Comparison of ENCODE assay signal across 1 cellular context in genomic region chr17:60164164-60164563, GRCh38.
A peak's percentile ranks its signal among the peaks of the same experiment; 100 is the strongest.
TF ChIP-seq lines count a peak whose summit lies in the region.

No MANE protein-coding gene starts in this region.

TF ChIP-seq in K562, 482 proteins besides CTCF, POLR2A, EP300 and RAD21 (continued from another document):
- TF ChIP-seq, protein P1, sequence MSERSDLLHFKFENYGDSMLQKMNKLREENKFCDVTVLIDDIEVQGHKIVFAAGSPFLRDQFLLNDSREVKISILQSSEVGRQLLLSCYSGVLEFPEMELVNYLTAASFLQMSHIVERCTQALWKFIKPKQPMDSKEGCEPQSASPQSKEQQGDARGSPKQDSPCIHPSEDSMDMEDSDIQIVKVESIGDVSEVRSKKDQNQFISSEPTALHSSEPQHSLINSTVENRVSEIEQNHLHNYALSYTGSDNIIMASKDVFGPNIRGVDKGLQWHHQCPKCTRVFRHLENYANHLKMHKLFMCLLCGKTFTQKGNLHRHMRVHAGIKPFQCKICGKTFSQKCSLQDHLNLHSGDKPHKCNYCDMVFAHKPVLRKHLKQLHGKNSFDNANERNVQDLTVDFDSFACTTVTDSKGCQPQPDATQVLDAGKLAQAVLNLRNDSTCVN (CRISPR knock-in tag; IDR thresholded peaks at IDR 0.05), result 0 out of 2 replicates have a peak, but pooled peaks have one; percentile 55
- TF ChIP-seq ZNF717 (CRISPR knock-in tag; IDR thresholded peaks at IDR 0.05), result no peak
- TF ChIP-seq ZNF384 (IDR thresholded peaks at IDR 0.05; ENCODE audit: low read depth, low read length), result no peak
- no peak for TF ChIP-seq MAFG (tag; conservative IDR thresholded peaks at IDR 0.05)
- TF ChIP-seq SMAD2 (IDR thresholded peaks at IDR 0.05; ENCODE audit: low read depth, low read length), result no peak
- TF ChIP-seq, protein P2, sequence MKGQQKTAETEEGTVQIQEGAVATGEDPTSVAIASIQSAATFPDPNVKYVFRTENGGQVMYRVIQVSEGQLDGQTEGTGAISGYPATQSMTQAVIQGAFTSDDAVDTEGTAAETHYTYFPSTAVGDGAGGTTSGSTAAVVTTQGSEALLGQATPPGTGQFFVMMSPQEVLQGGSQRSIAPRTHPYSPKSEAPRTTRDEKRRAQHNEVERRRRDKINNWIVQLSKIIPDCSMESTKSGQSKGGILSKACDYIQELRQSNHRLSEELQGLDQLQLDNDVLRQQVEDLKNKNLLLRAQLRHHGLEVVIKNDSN (CRISPR knock-in tag; IDR thresholded peaks at IDR 0.05), result no peak
- no peak for TF ChIP-seq MCM2 (IDR thresholded peaks at IDR 0.05; ENCODE audit: low read depth)
- TF ChIP-seq SUPT5H (IDR thresholded peaks at IDR 0.05), result no peak
- TF ChIP-seq, protein P3, sequence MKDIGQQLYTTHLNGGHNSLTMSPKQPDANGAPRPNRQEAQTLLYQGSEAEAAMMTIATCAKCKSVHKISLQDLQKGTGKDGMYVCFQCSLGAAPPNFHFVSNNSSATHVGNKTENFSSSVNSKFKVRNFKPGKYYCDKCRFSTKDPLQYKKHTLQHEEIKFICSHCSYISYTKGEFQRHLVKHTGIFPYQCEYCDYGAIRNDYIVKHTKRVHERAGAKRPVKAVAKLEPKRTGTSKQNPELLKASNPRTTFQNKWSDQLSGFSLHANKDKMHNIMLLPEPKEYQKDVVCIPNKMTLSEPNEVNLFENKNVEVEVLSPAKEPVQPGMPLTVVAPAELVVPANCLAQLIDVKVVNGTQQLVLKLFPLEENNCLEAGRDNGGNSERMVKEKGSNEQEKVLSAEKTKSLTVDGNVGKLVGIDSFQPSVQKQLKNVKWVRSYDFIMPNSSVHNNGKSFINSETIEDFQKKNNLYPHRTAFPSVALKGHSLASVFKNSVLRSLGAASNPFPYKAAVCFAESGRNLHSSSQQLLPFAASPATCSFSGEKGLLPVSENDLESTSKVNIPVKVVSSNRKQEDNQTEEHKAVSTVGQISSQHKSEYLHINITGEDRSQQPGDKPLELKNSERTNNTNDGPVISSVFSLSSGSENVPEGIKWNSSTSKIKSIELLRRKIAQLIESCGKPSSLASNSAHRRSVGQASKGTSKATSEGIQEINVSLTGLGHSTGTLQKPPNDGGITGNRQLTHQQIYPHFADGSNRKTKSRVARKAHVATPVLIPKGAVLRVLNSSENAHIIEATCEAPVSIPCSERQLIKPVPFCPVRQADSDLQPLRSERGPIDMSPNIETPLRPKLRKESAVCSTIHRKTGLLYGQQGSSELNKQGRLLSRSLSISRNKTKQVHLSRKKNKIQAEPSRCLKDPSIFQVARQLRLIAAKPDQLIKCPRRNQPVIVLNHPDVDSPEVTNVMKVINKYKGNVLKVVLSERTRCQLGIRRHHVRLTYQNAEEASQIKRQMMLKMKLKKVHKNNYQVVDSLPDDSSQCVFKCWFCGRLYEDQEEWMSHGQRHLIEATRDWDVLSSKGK (CRISPR knock-in tag; IDR thresholded peaks at IDR 0.05), result no peak
- peak; percentile 71; the same call in 1 of the 2 replicates for TF ChIP-seq HBP1 (CRISPR knock-in tag; IDR thresholded peaks at IDR 0.05)
- TF ChIP-seq, protein P4, sequence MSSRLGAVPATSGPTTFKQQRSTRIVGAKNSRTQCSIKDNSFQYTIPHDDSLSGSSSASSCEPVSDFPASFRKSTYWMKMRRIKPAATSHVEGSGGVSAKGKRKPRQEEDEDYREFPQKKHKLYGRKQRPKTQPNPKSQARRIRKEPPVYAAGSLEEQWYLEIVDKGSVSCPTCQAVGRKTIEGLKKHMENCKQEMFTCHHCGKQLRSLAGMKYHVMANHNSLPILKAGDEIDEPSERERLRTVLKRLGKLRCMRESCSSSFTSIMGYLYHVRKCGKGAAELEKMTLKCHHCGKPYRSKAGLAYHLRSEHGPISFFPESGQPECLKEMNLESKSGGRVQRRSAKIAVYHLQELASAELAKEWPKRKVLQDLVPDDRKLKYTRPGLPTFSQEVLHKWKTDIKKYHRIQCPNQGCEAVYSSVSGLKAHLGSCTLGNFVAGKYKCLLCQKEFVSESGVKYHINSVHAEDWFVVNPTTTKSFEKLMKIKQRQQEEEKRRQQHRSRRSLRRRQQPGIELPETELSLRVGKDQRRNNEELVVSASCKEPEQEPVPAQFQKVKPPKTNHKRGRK (tag; IDR thresholded peaks at IDR 0.05), result peak; percentile 94
- TF ChIP-seq TRIM28 (IDR thresholded peaks at IDR 0.05), result no peak
- no peak for TF ChIP-seq PCBP1 (IDR thresholded peaks at IDR 0.05; ENCODE audit: low read depth, low read length, poor library complexity, severe bottlenecking)
- TF ChIP-seq ZNF609 (CRISPR knock-in tag; IDR thresholded peaks at IDR 0.05; ENCODE audit: borderline replicate concordance), result no peak
